Comparison of ENCODE assay signal across 1 cellular context in genomic region chr5:108148715-108149139, GRCh38.
TF ChIP-seq lines count a peak whose summit lies in the region.

No MANE protein-coding gene starts in this region.

TF ChIP-seq in GM12878, 131 proteins besides CTCF, POLR2A, EP300 and RAD21 (continued from another document):
- TF ChIP-seq SREBF1 (IDR thresholded peaks at IDR 0.05; ENCODE audit: low read length) (no peak), IKZF2 (IDR thresholded peaks at IDR 0.05) (no peak)
